Comparison of ENCODE assay signal across 8 cellular contexts in genomic region chr1:65687435-65688214, GRCh38.
DNase-seq lines count a peak whose midpoint lies in the region; ATAC-seq lines count a peak whose summit lies in the region.

No MANE protein-coding gene starts in this region.

- intact Hi-C loops in left colon (cut with DNase I, micrococcal nuclease) = no loop called here

- DNase-seq in ACHN = peak; percentile 57
- DNase-seq in NCI-H226 = peak; percentile 33
- peak; percentile 84 for DNase-seq in cerebellar cortex (ENCODE audit: low spot score)
- peak; percentile 71 to 91 for DNase-seq in left colon
- peak; percentile 84 for DNase-seq in stimulated activated CD4-positive, alpha-beta T cell treated with anti-CD3 and anti-CD28 coated beads, Interleukin-2, amount 100 ng/mL, for 24 hours

- peak; percentile 58 for ATAC-seq in GM18520 (IDR thresholded peaks at IDR 0.05; ENCODE audit: unreplicated experiment)
- ATAC-seq in HG03095 (IDR thresholded peaks at IDR 0.05; ENCODE audit: unreplicated experiment) = peak; percentile 82
- ATAC-seq in activated CD4-positive, CD25-positive, alpha-beta regulatory T cell treated with anti-CD3 and anti-CD28 coated beads, Interleukin-2, amount 50 U/mL, for 24 hours = peak; percentile 58 to 69
- peak; percentile 93 for ATAC-seq in left colon

- in situ Hi-C loops in ACHN (cut with HindIII; ENCODE audit: low pct_ligation_motif_present, low pct_unique_long_range_greater_than_20kb, low sequenced_read_pairs) = loop anchor here (10.0 kb wide), 1 partner anchor 623 kb away; no protein-coding TSS in a partner anchor

Comparison
In these comparisons a context has a peak if more than half of its experiments do, and no peak if none do; other contexts are left out.
1. Peak in every context shown above with its lines: DNase-seq and ATAC-seq.
2. DNase-seq: peak in every context shown above with its lines; median percentile 84 in cerebellar cortex; 84 in stimulated activated CD4-positive, alpha-beta T cell treated with anti-CD3 and anti-CD28 coated beads, Interleukin-2, amount 100 ng/mL, for 24 hours; 81 in left colon; 57 in ACHN; 33 in NCI-H226.